28 cellular contexts compared by ENCODE assay signal in the genomic region with DNA sequence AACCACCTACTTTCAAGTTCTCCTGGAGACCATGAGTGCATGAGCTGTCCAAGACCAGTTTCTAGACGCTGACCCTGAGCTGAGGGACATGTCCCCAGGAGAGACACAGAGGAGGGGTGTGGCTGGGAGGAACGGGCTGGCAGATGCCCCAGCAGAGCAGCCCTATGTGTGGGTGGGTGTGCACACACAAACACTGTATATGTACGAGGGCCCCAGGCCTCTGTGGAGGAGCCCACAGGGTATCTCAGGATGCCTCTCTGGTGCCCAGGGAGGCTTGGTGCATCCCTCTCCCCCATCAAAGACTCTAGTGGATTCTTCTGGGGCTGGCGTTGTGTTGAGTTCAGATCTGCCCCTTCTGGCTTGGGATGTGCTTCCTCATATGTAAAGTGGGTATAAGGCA. TPM values are rescaled to one million over a fixed set of nuclear protein-coding genes. Genes with fewer than 3 reads are reported as not detected.
DNase-seq lines count a peak whose midpoint lies in the region; ATAC-seq and TF ChIP-seq lines count a peak whose summit lies in the region.
"Had no signal": no experiment of that assay in that cellular context is flagged by ENCODE, and none has a peak within 500 bp of the region (broad histone marks: within the 10 kb centered on the region; RNA-seq: fewer than 3 reads in every experiment).

No MANE protein-coding gene starts in this region.

- no peaks in the 10 kb centered on the region for H3K27me3 Mint-ChIP-seq in T-helper 1 cell treated with Interleukin-12 subunit alpha and Interleukin-12 subunit beta and Interleukin-4 antibody, amounts not matched to agents 30 μg/mL and 1 μg/mL, for 36 hours (ENCODE audit: low read depth)
- H3K27me3 Mint-ChIP-seq in CD4-positive, alpha-beta T cell, result no peaks in the 10 kb centered on the region
- peaks cover 2% of the 10 kb centered on the region for H3K27me3 Mint-ChIP-seq in activated T-helper 1 cell treated with anti-CD3 and anti-CD28 coated beads, Interleukin-12 subunit alpha, Interleukin-12 subunit beta, Interleukin-2, Interleukin-4 antibody, amounts not matched to agents 30 ng/mL and 10 ng/mL and 1 ng/mL, durations not matched to agents 14 hours and 24 hours and 36 hours (ENCODE audit: insufficient read depth)
- H3K27me3 Mint-ChIP-seq: T-cell had no signal

- CTCF ChIA-PET in CD4-positive, alpha-beta T cell (lab: Charles Lee), result no interaction called here

- H3K4me1 Mint-ChIP-seq in T-helper 1 cell treated with Interleukin-12 subunit alpha and Interleukin-12 subunit beta and Interleukin-4 antibody, amounts not matched to agents 30 μg/mL and 1 μg/mL, for 36 hours (ENCODE audit: low read depth), result peaks cover 44% of the 10 kb centered on the region
- H3K4me1 Mint-ChIP-seq in CD4-positive, alpha-beta T cell (ENCODE audit: low read depth), result peaks cover 63% of the 10 kb centered on the region
- peaks cover 41% of the 10 kb centered on the region for H3K4me1 Mint-ChIP-seq in activated T-helper 1 cell treated with anti-CD3 and anti-CD28 coated beads, Interleukin-12 subunit alpha, Interleukin-12 subunit beta, Interleukin-2, Interleukin-4 antibody, amounts not matched to agents 30 ng/mL and 10 ng/mL and 1 ng/mL, durations not matched to agents 14 hours and 24 hours and 36 hours (ENCODE audit: low read depth)

- H3K79me2 ChIP-seq in osteoblast (ENCODE audit: insufficient read depth, low read length), result peaks cover 11% of the 10 kb centered on the region

- no peaks in the 10 kb centered on the region for H3K36me3 ChIP-seq in osteoblast (ENCODE audit: insufficient read depth, low read length)
- H3K36me3 ChIP-seq: left ventricle myocardium inferior, upper lobe of right lung had no signal

- no peak overlapping the region for H3K4me3 Mint-ChIP-seq in T-helper 1 cell treated with Interleukin-12 subunit alpha and Interleukin-12 subunit beta and Interleukin-4 antibody, amounts not matched to agents 30 μg/mL and 1 μg/mL, for 36 hours
- peak overlapping the region; percentile 10 for H3K4me3 Mint-ChIP-seq in CD4-positive, alpha-beta T cell
- no peak overlapping the region for H3K4me3 Mint-ChIP-seq in activated T-helper 1 cell treated with anti-CD3 and anti-CD28 coated beads, Interleukin-12 subunit alpha, Interleukin-12 subunit beta, Interleukin-2, Interleukin-4 antibody, amounts not matched to agents 30 ng/mL and 10 ng/mL and 1 ng/mL, durations not matched to agents 14 hours and 24 hours and 36 hours

- peaks cover 3% of the 10 kb centered on the region for H3K36me3 Mint-ChIP-seq in T-helper 1 cell treated with Interleukin-12 subunit alpha and Interleukin-12 subunit beta and Interleukin-4 antibody, amounts not matched to agents 30 μg/mL and 1 μg/mL, for 36 hours (ENCODE audit: low read depth)
- H3K36me3 Mint-ChIP-seq in CD4-positive, alpha-beta T cell (ENCODE audit: low read depth), result peaks cover 6% of the 10 kb centered on the region
- peaks cover 13% of the 10 kb centered on the region for H3K36me3 Mint-ChIP-seq in activated T-helper 1 cell treated with anti-CD3 and anti-CD28 coated beads, Interleukin-12 subunit alpha, Interleukin-12 subunit beta, Interleukin-2, Interleukin-4 antibody, amounts not matched to agents 30 ng/mL and 10 ng/mL and 1 ng/mL, durations not matched to agents 14 hours and 24 hours and 36 hours (ENCODE audit: low read depth)
- H3K36me3 Mint-ChIP-seq: brain, immature natural killer cell, T-cell had no signal

- peaks cover 4% of the 10 kb centered on the region for H3K9me3 Mint-ChIP-seq in T-helper 1 cell treated with Interleukin-12 subunit alpha and Interleukin-12 subunit beta and Interleukin-4 antibody, amounts not matched to agents 30 μg/mL and 1 μg/mL, for 36 hours
- no peaks in the 10 kb centered on the region for H3K9me3 Mint-ChIP-seq in CD4-positive, alpha-beta T cell
- H3K9me3 Mint-ChIP-seq in activated T-helper 1 cell treated with anti-CD3 and anti-CD28 coated beads, Interleukin-12 subunit alpha, Interleukin-12 subunit beta, Interleukin-2, Interleukin-4 antibody, amounts not matched to agents 30 ng/mL and 10 ng/mL and 1 ng/mL, durations not matched to agents 14 hours and 24 hours and 36 hours, result peaks cover 4% of the 10 kb centered on the region
- H3K9me3 Mint-ChIP-seq: immature natural killer cell, T-cell had no signal

- POLR2A ChIA-PET in CD4-positive, alpha-beta T cell (lab: Charles Lee), result no interaction called here

- H3K4me2 ChIP-seq in osteoblast (ENCODE audit: insufficient read depth, low read length), result no peak overlapping the region
- H3K4me2 ChIP-seq: hepatocyte had no signal

- H2AFZ ChIP-seq in osteoblast (ENCODE audit: low read length), result no peak overlapping the region
- H2AFZ ChIP-seq: hepatocyte had no signal

- H3K4me1 ChIP-seq in osteoblast (ENCODE audit: insufficient read depth, low read length), result peaks cover 19% of the 10 kb centered on the region

- TF ChIP-seq CTCF in CD4-positive, alpha-beta T cell (IDR thresholded peaks at IDR 0.05), result no peak
- no peak for TF ChIP-seq CTCF in osteoblast (IDR thresholded peaks at IDR 0.05; ENCODE audit: extremely low read depth, low read depth, low read length)

- no peaks in the 10 kb centered on the region for H3K27me3 ChIP-seq in CD4-positive, alpha-beta T cell (ENCODE audit: control insufficient read depth, insufficient read depth, low read length)
- no peaks in the 10 kb centered on the region for H3K27me3 ChIP-seq in osteoblast (ENCODE audit: insufficient read depth, low read length)
- H3K27me3 ChIP-seq: hepatocyte, SJSA1, upper lobe of right lung had no signal

- no peaks in the 10 kb centered on the region for H3K9me3 ChIP-seq in CD4-positive, alpha-beta T cell (ENCODE audit: control insufficient read depth, low read length)
- H3K9me3 ChIP-seq in osteoblast (ENCODE audit: low read depth, low read length), result no peaks in the 10 kb centered on the region
- H3K9me3 ChIP-seq: Caco-2, upper lobe of right lung had no signal

- intact Hi-C loops in CD4-positive, alpha-beta T cell (cut with DNase I, micrococcal nuclease), result loop anchor here in 1 of 2 experiments (10.0 kb wide), 1 partner anchor 318 kb away; the partner anchor contains the start of genes FAM120A and FAM120AOS
- intact Hi-C loops in activated T-helper 1 cell treated with anti-CD3 and anti-CD28 coated beads, Interleukin-12 subunit alpha, Interleukin-12 subunit beta, Interleukin-2, Interleukin-4 antibody, amounts not matched to agents 30 ng/mL and 10 ng/mL and 1 ng/mL, durations not matched to agents 14 hours and 24 hours and 36 hours (cut with micrococcal nuclease), result loop anchor here (10.0 kb wide), 1 partner anchor 372 kb away; the partner anchor contains the start of gene BICD2

- no peak for ATAC-seq in CD4-positive, alpha-beta T cell (ENCODE audit: poor library complexity)
- no peak for ATAC-seq in HG03520 (IDR thresholded peaks at IDR 0.05; ENCODE audit: unreplicated experiment)
- ATAC-seq: Panc1, T-cell had no signal

- no peak overlapping the region for H3K27ac ChIP-seq in CD4-positive, alpha-beta T cell (ENCODE audit: low read depth, low read length)
- H3K27ac ChIP-seq in osteoblast (ENCODE audit: low read depth, low read length), result no peak overlapping the region
- H3K27ac ChIP-seq: hepatocyte, parathyroid adenoma, SJSA1, upper lobe of right lung had no signal

- H3K4me3 ChIP-seq in osteoblast (ENCODE audit: insufficient read depth, low read length), result no peak overlapping the region
- H3K4me3 ChIP-seq: hepatocyte, SJSA1, upper lobe of right lung had no signal

- H4K20me1 ChIP-seq in osteoblast (ENCODE audit: insufficient read depth, low read length), result peaks cover 5% of the 10 kb centered on the region

- no peak for DNase-seq in T-helper 1 cell
- no peak for DNase-seq in CD4-positive, alpha-beta T cell
- DNase-seq in activated T-helper 1 cell treated with anti-CD3 and anti-CD28 coated beads, Interleukin-12 subunit alpha, Interleukin-12 subunit beta, Interleukin-2, Interleukin-4 antibody, amounts not matched to agents 30 ng/mL and 10 ng/mL and 1 ng/mL, durations not matched to agents 14 hours and 24 hours and 36 hours (ENCODE audit: low spot score), result no peak
- peak; percentile 71 for DNase-seq in osteoblast (ENCODE audit: insufficient read length, low spot score, missing footprints)
- DNase-seq in stimulated activated CD4-positive, alpha-beta T cell treated with anti-CD3 and anti-CD28 coated beads, Interleukin-4, amount 100 ng/mL, for 1 hour, result no peak
- DNase-seq in NK-92 treated with Interleukin-12 subunit alpha and Interleukin-12 subunit beta, amount 100 ng/mL, for 24 hours (lab: John Stamatoyannopoulos, UW), result no peak
- DNase-seq: 8988T; activated CD4-positive, alpha-beta T cell treated with anti-CD3 and anti-CD28 coated beads for 4 hours; activated effector memory CD4-positive, alpha-beta T cell treated with anti-CD3 and anti-CD28 coated beads, Interleukin-2, amount 50 U/mL, for 16 hours; Caco-2; effector CD8-positive, alpha-beta T cell; foreskin melanocyte; H7; immature natural killer cell; left ventricle myocardium inferior; NCI-H524 treated with DMSO at 0.1 percent for 48 hours; nephron progenitor cell; stimulated activated CD8-positive, alpha-beta memory T cell treated with anti-CD3 and anti-CD28 coated beads, Interleukin-4, amount 100 ng/mL, for 48 hours; T-cell had no signal

- peak overlapping the region; percentile 47 for H3K27ac Mint-ChIP-seq in T-helper 1 cell treated with Interleukin-12 subunit alpha and Interleukin-12 subunit beta and Interleukin-4 antibody, amounts not matched to agents 30 μg/mL and 1 μg/mL, for 36 hours
- peak overlapping the region; percentile 55 for H3K27ac Mint-ChIP-seq in CD4-positive, alpha-beta T cell
- H3K27ac Mint-ChIP-seq in activated T-helper 1 cell treated with anti-CD3 and anti-CD28 coated beads, Interleukin-12 subunit alpha, Interleukin-12 subunit beta, Interleukin-2, Interleukin-4 antibody, amounts not matched to agents 30 ng/mL and 10 ng/mL and 1 ng/mL, durations not matched to agents 14 hours and 24 hours and 36 hours, result peak overlapping the region; percentile 18
- H3K27ac Mint-ChIP-seq: nephron progenitor cell had no signal

RNA-seq across cellular contexts. Expression of gene NINJ1, which starts 2.6 kb away (rescaled TPM):
- total RNA-seq in CD4-positive, alpha-beta T cell, result 10 to 100 TPM; 87.8 to 87.9 TPM
- 94.2 and 95.3 TPM in 2 replicates for total RNA-seq in activated T-helper 1 cell treated with anti-CD3 and anti-CD28 coated beads, Interleukin-12 subunit alpha, Interleukin-12 subunit beta, Interleukin-2, Interleukin-4 antibody, amounts not matched to agents 30 ng/mL and 10 ng/mL and 1 ng/mL, durations not matched to agents 14 hours and 24 hours and 36 hours
- total RNA-seq in osteoblast, result 33.6 and 34.7 TPM in 2 replicates

RNA-seq across cellular contexts. Expression of gene CARD19, which starts 40.7 kb away (rescaled TPM):
- total RNA-seq in CD4-positive, alpha-beta T cell, result 10 to 100 TPM; 38.8 to 39.2 TPM
- total RNA-seq in activated T-helper 1 cell treated with anti-CD3 and anti-CD28 coated beads, Interleukin-12 subunit alpha, Interleukin-12 subunit beta, Interleukin-2, Interleukin-4 antibody, amounts not matched to agents 30 ng/mL and 10 ng/mL and 1 ng/mL, durations not matched to agents 14 hours and 24 hours and 36 hours, result 40.5 and 41.7 TPM in 2 replicates
- total RNA-seq in osteoblast, result 38.4 and 38.6 TPM in 2 replicates

RNA-seq across cellular contexts. Expression of gene WNK2, which starts 47.2 kb away (rescaled TPM):
- under 1 TPM; 0.19 to 0.22 TPM for total RNA-seq in CD4-positive, alpha-beta T cell
- 2.2 and 3.0 TPM in 2 replicates for total RNA-seq in activated T-helper 1 cell treated with anti-CD3 and anti-CD28 coated beads, Interleukin-12 subunit alpha, Interleukin-12 subunit beta, Interleukin-2, Interleukin-4 antibody, amounts not matched to agents 30 ng/mL and 10 ng/mL and 1 ng/mL, durations not matched to agents 14 hours and 24 hours and 36 hours
- total RNA-seq in osteoblast, result not detected in 2 replicates
- total RNA-seq: LHCN-M2, SJSA1 had no signal
